ENCODE assay signal across 20 cellular contexts in the genomic region with DNA sequence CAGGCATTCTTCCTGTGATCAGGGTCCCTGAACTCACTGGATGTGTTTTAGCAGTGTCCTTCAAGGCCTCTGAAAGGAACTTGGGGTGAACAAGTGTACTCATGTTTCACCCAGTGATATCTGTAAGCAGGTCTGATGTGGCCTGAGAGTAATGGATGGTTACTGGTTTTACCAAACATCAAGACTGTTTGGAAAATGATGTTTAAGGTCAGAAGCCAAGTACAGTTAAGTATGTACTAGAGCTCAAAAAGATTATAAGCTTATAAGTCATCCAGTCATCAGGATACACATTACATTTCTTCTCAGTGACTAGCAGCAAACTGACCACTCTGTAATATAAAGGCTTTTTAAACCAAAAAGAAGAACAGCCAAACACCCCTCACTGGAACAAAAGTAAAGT.
DNase-seq lines count a peak whose midpoint lies in the region; ATAC-seq and TF ChIP-seq lines count a peak whose summit lies in the region.
"Had no signal": no experiment of that assay in that cellular context is flagged by ENCODE, and none has a peak within 500 bp of the region (broad histone marks: within the 10 kb centered on the region; RNA-seq: fewer than 3 reads in every experiment).

No MANE protein-coding gene starts in this region.

- H3K27ac ChIP-seq in fibroblast of lung (ENCODE audit: insufficient read depth, low read length), result peak overlapping the region; percentile 16
- no peak overlapping the region for H3K27ac ChIP-seq in CD8-positive, alpha-beta T cell (ENCODE audit: low read depth, low read length)
- H3K27ac ChIP-seq: A549, Peyer's patch had no signal

- H3K36me3 ChIP-seq in fibroblast of lung (ENCODE audit: control insufficient read depth, insufficient read depth, low read length), result no peaks in the 10 kb centered on the region
- H3K36me3 ChIP-seq in CD8-positive, alpha-beta T cell (ENCODE audit: insufficient read depth, low read length), result no peaks in the 10 kb centered on the region
- H3K36me3 ChIP-seq: HAP-1, Peyer's patch had no signal

- no peaks in the 10 kb centered on the region for H3K79me2 ChIP-seq in fibroblast of lung (ENCODE audit: control insufficient read depth, insufficient read depth, low read length)

- DNase-seq in AG09309 (ENCODE audit: low read depth), result peak; percentile 21
- DNase-seq in LHCN-M2 (ENCODE audit: low read depth), result peak; percentile 90
- peak; percentile 56 to 76 for DNase-seq in fibroblast of lung (ENCODE audit: low read depth in 2 of 2)
- peak; percentile 26 for DNase-seq in non-pigmented ciliary epithelial cell (ENCODE audit: low read depth)
- DNase-seq in CD8-positive, alpha-beta T cell, result no peak
- no peak for DNase-seq in NCI-H2081 (lab: John Stamatoyannopoulos, UW)
- DNase-seq: Caco-2, DMS153, MV-4-11, NCI-H1417, NCI-H187 treated with DMSO at 0.1 percent for 48 hours, NCI-H2171, NCI-H524 treated with DMSO at 0.1 percent for 48 hours, Peyer's patch had no signal

- no peak overlapping the region for H3K4me2 ChIP-seq in fibroblast of lung (ENCODE audit: extremely low read depth, insufficient read depth, low read length)
- H3K4me2 ChIP-seq: A549 had no signal

- H3K27ac Mint-ChIP-seq in CD8-positive, alpha-beta T cell, result no peak overlapping the region

- ATAC-seq in CD8-positive, alpha-beta T cell, result no peak
- no peak for ATAC-seq in GM18870 (IDR thresholded peaks at IDR 0.05; ENCODE audit: unreplicated experiment)
- ATAC-seq in activated CD4-positive, CD25-positive, alpha-beta regulatory T cell treated with anti-CD3 and anti-CD28 coated beads, Interleukin-2, amount 50 U/mL, for 24 hours, result no peak
- ATAC-seq: A549, K562, Right ventricle myocardium inferior had no signal

- H3K9me3 Mint-ChIP-seq in CD8-positive, alpha-beta T cell, result no peaks in the 10 kb centered on the region

- CTCF ChIA-PET in CD8-positive, alpha-beta T cell (lab: Charles Lee), result no interaction called here

- peaks cover 2% of the 10 kb centered on the region for H3K4me1 ChIP-seq in fibroblast of lung (ENCODE audit: control insufficient read depth, extremely low read depth, insufficient read depth, low read length)
- H3K4me1 ChIP-seq in CD8-positive, alpha-beta T cell (ENCODE audit: insufficient read depth, low read length), result no peaks in the 10 kb centered on the region
- H3K4me1 ChIP-seq: A549, Caco-2, HAP-1, Peyer's patch had no signal

- TF ChIP-seq CTCF in AG09309 (IDR thresholded peaks at IDR 0.05; ENCODE audit: control insufficient read depth, insufficient read depth, low read depth, low read length, missing control alignments), result no peak
- TF ChIP-seq CTCF in fibroblast of lung (conservative IDR thresholded peaks at IDR 0.05 in 1 of 2, IDR thresholded peaks at IDR 0.05 in 1 of 2; ENCODE audit: low read depth in 1 of 2, low read length in 2 of 2), result no peak
- no peak for TF ChIP-seq CTCF in CD8-positive, alpha-beta T cell (IDR thresholded peaks at IDR 0.05)

- no peak overlapping the region for H3K4me3 Mint-ChIP-seq in CD8-positive, alpha-beta T cell

- H4K20me1 ChIP-seq in fibroblast of lung (ENCODE audit: control insufficient read depth, extremely low read depth, insufficient read depth, low read length), result no peaks in the 10 kb centered on the region

- H3K36me3 Mint-ChIP-seq in CD8-positive, alpha-beta T cell, result no peaks in the 10 kb centered on the region

- POLR2A ChIA-PET in CD8-positive, alpha-beta T cell (lab: Charles Lee), result no interaction called here

- peak overlapping the region; percentile 53 for H2AFZ ChIP-seq in fibroblast of lung (ENCODE audit: low read length)

- H3K4me1 Mint-ChIP-seq in CD8-positive, alpha-beta T cell (ENCODE audit: low read depth), result no peaks in the 10 kb centered on the region

- no peak overlapping the region for H3K4me3 ChIP-seq in AG09309 (ENCODE audit: control insufficient read depth, low read depth, low read length)
- H3K4me3 ChIP-seq in fibroblast of lung (replicated peaks in 1 of 4; ENCODE audit: control extremely low read depth in 1 of 4, insufficient read depth in 1 of 4, low read depth in 3 of 4, low read length in 4 of 4), result no peak overlapping the region
- H3K4me3 ChIP-seq in CD8-positive, alpha-beta T cell (ENCODE audit: low read depth, low read length), result no peak overlapping the region
- H3K4me3 ChIP-seq: A549, HAP-1, K562, Peyer's patch had no signal

- no peaks in the 10 kb centered on the region for H3K27me3 Mint-ChIP-seq in CD8-positive, alpha-beta T cell (ENCODE audit: low read depth)

- intact Hi-C loops in CD8-positive, alpha-beta T cell (cut with DNase I, micrococcal nuclease), result no loop called here

- no peaks in the 10 kb centered on the region for H3K27me3 ChIP-seq in fibroblast of lung (ENCODE audit: control insufficient read depth, insufficient read depth, low read length)
- no peaks in the 10 kb centered on the region for H3K27me3 ChIP-seq in CD8-positive, alpha-beta T cell (ENCODE audit: insufficient read depth, low read length)
- H3K27me3 ChIP-seq: Peyer's patch had no signal

- H3K9me3 ChIP-seq in fibroblast of lung (ENCODE audit: control insufficient read depth, insufficient read depth, low read depth, low read length), result no peaks in the 10 kb centered on the region
- H3K9me3 ChIP-seq in CD8-positive, alpha-beta T cell (ENCODE audit: low read length), result no peaks in the 10 kb centered on the region
- H3K9me3 ChIP-seq: A549, Caco-2, HAP-1, Peyer's patch had no signal

- H3K9ac ChIP-seq in fibroblast of lung (ENCODE audit: insufficient read depth, low read length), result no peak overlapping the region

Comparison
In these comparisons a context has a peak if more than half of its experiments do, and no peak if none do; other contexts are left out.
1. DNase-seq: peak in AG09309 (single experiment), LHCN-M2 (single experiment), fibroblast of lung (2 of 2) and non-pigmented ciliary epithelial cell (single experiment); none in CD8-positive, alpha-beta T cell (0 of 7) and NCI-H2081 (0 of 2).